In the genomic region with DNA sequence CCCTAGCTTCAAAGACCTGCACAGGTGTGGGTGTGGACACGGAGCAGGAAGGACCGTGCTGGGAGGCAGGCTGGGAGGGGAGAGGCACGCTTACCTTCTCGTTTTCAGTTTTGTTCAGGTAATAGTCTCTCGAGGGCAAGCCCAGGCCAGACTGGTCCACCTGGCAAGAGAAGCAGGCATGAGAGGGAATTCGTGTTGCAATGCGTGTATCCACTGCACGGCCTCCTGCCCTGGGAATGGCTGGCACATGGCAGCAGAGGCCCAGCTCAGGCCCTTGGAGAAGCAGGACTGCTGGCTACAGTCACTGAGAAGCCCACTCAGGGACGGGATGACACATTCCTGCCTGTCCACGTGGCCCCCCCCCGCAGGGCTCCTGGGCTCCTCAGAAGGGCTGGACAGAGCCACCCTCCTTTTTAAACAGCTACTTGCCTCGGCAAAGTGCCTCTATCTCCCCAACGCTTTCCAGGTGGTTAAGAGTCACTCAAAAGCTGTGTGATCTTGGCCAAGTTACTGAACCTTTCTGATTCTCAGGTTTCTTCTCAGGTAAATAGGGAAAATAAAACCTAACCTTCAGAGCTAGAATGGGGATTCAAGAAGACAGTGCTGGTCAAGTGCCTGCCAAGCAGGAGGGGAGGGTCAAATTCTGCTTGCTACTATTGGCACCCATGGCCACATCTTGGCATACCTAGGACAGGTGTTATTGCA, we compare ENCODE assay signal across 13 cellular contexts. TPM values are rescaled to one million over a fixed set of nuclear protein-coding genes. Genes with fewer than 3 reads are reported as not detected.
DNase-seq lines count a peak whose midpoint lies in the region; ATAC-seq, FAIRE-seq and TF ChIP-seq lines count a peak whose summit lies in the region.
"Had no signal": no experiment of that assay in that cellular context is flagged by ENCODE, and none has a peak within 500 bp of the region (broad histone marks: within the 10 kb centered on the region; RNA-seq: fewer than 3 reads in every experiment).

No MANE protein-coding gene starts in this region.

- no peaks in the 10 kb centered on the region for H3K9me3 ChIP-seq in HepG2 (ENCODE audit: low read length)
- H3K9me3 ChIP-seq in vagina = no peaks in the 10 kb centered on the region
- H3K9me3 ChIP-seq: left ventricle myocardium inferior, thyroid gland had no signal

- BruUV-seq in HepG2 (replicated peaks; lab: Mats Ljungman, UMichigan) = no TSS peak

- TF ChIP-seq POLR2A in HepG2 (IDR thresholded peaks at IDR 0.05; ENCODE audit: insufficient read depth in 1 of 2, low read depth in 2 of 2, low read length in 2 of 2) (no peak), vagina (IDR thresholded peaks at IDR 0.05) (no peak)

- peak overlapping the region; percentile 77 for H3K27ac Mint-ChIP-seq in activated naive CD4-positive, alpha-beta T cell treated with anti-CD3 and anti-CD28 coated beads, Interleukin-2, amount 50 U/mL, for 24 hours
- peak overlapping the region; percentile 80 for H3K27ac Mint-ChIP-seq in activated naive CD8-positive, alpha-beta T cell treated with anti-CD3 and anti-CD28 coated beads, Interleukin-2, amount 50 U/mL, for 24 hours
- H3K27ac Mint-ChIP-seq: WTC11 had no signal

- TF ChIP-seq RAD21 in HepG2 (CRISPR knock-in tag; IDR thresholded peaks at IDR 0.05) = no peak

- no peaks in the 10 kb centered on the region for H3K27me3 ChIP-seq in HepG2 (ENCODE audit: control insufficient read depth in 1 of 2, insufficient read depth in 2 of 2, low read length in 2 of 2)
- no peaks in the 10 kb centered on the region for H3K27me3 ChIP-seq in vagina
- H3K27me3 ChIP-seq: thyroid gland had no signal

- no peaks in the 10 kb centered on the region for H3K27me3 Mint-ChIP-seq in activated naive CD4-positive, alpha-beta T cell treated with anti-CD3 and anti-CD28 coated beads, Interleukin-2, amount 50 U/mL, for 24 hours
- H3K27me3 Mint-ChIP-seq in activated naive CD8-positive, alpha-beta T cell treated with anti-CD3 and anti-CD28 coated beads, Interleukin-2, amount 50 U/mL, for 24 hours = no peaks in the 10 kb centered on the region

- H3K4me1 ChIP-seq in HepG2 (ENCODE audit: insufficient read depth, low read length) (peaks cover 18% of the 10 kb centered on the region), vagina (peaks cover 88% of the 10 kb centered on the region)

- H3K27ac ChIP-seq in HepG2 (ENCODE audit: extremely low read length, insufficient read depth, low read length) (no peak overlapping the region), vagina (peak overlapping the region; percentile 89)
- H3K27ac ChIP-seq: thyroid gland had no signal

- no peak overlapping the region for H3K4me3 Mint-ChIP-seq in activated naive CD4-positive, alpha-beta T cell treated with anti-CD3 and anti-CD28 coated beads, Interleukin-2, amount 50 U/mL, for 24 hours
- peak overlapping the region; percentile 1 for H3K4me3 Mint-ChIP-seq in activated naive CD8-positive, alpha-beta T cell treated with anti-CD3 and anti-CD28 coated beads, Interleukin-2, amount 50 U/mL, for 24 hours
- H3K4me3 Mint-ChIP-seq: WTC11 had no signal

- no peak overlapping the region for H2AFZ ChIP-seq in HepG2 (ENCODE audit: low read length)

- CTCF ChIA-PET in HepG2 (lab: Yijun Ruan, JAX; ENCODE audit: low intra/inter-chr PET ratio, low total read pairs) = interaction anchor here (3.9 kb wide), 1 partner anchor 111 kb away, joined by 52 read pairs; no protein-coding TSS in a partner anchor

- H4K20me1 ChIP-seq in HepG2 (ENCODE audit: insufficient read depth, low read length) = no peaks in the 10 kb centered on the region

- H3K4me1 Mint-ChIP-seq in activated naive CD4-positive, alpha-beta T cell treated with anti-CD3 and anti-CD28 coated beads, Interleukin-2, amount 50 U/mL, for 24 hours = peaks cover 50% of the 10 kb centered on the region
- H3K4me1 Mint-ChIP-seq in activated naive CD8-positive, alpha-beta T cell treated with anti-CD3 and anti-CD28 coated beads, Interleukin-2, amount 50 U/mL, for 24 hours = peaks cover 81% of the 10 kb centered on the region

- 95% methylated on average over 10 of the region's 13 CpGs for WGBS in HepG2 (ENCODE audit: low lambda C conversion rate)

- DNase-seq in activated naive CD4-positive, alpha-beta T cell treated with anti-CD3 and anti-CD28 coated beads, Interleukin-2, amount 50 U/mL, for 16 hours = no peak
- no peak for DNase-seq in activated naive CD8-positive, alpha-beta T cell treated with anti-CD3 and anti-CD28 coated beads, Interleukin-2, amount 50 U/mL, for 24 hours
- no peak for DNase-seq in HepG2 (ENCODE audit: low spot score)
- no peak for DNase-seq in vagina (ENCODE audit: extremely low spot score in 2 of 2)
- no peak for DNase-seq in NCI-H446 (lab: John Stamatoyannopoulos, UW)
- DNase-seq: dermis blood vessel endothelial cell, left ventricle myocardium inferior, NCI-H187 treated with DMSO at 0.1 percent for 48 hours, thyroid gland had no signal

- H3K36me3 Mint-ChIP-seq in activated naive CD4-positive, alpha-beta T cell treated with anti-CD3 and anti-CD28 coated beads, Interleukin-2, amount 50 U/mL, for 24 hours = peaks cover 20% of the 10 kb centered on the region
- H3K36me3 Mint-ChIP-seq in activated naive CD8-positive, alpha-beta T cell treated with anti-CD3 and anti-CD28 coated beads, Interleukin-2, amount 50 U/mL, for 24 hours (ENCODE audit: low read depth) = peaks cover 65% of the 10 kb centered on the region

- H3K9me3 Mint-ChIP-seq in activated naive CD4-positive, alpha-beta T cell treated with anti-CD3 and anti-CD28 coated beads, Interleukin-2, amount 50 U/mL, for 24 hours = no peaks in the 10 kb centered on the region
- no peaks in the 10 kb centered on the region for H3K9me3 Mint-ChIP-seq in activated naive CD8-positive, alpha-beta T cell treated with anti-CD3 and anti-CD28 coated beads, Interleukin-2, amount 50 U/mL, for 24 hours
- H3K9me3 Mint-ChIP-seq: WTC11 had no signal

- FAIRE-seq in HepG2 (lab: Jason Lieb, UNC) = no peak

- in situ Hi-C loops in HepG2 (cut with HindIII; ENCODE audit: extremely low pct_ligation_motif_present, low pct_unique_long_range_greater_than_20kb) = loop anchor here (5.0 kb wide), 1 partner anchor 110 kb away; no protein-coding TSS in a partner anchor

- no peak overlapping the region for H3K4me2 ChIP-seq in HepG2 (ENCODE audit: low read depth, low read length)

- H3K36me3 ChIP-seq in HepG2 (replicated peaks in 1 of 2; ENCODE audit: control insufficient read depth in 1 of 2, insufficient read depth in 2 of 2, low read length in 2 of 2) (peaks cover 6 to 11% of the 10 kb centered on the region in 2 experiments; a peak in 2 of 5 replicates), vagina (peaks cover 0 to 53% of the 10 kb centered on the region in 2 donors)

- no peaks in the 10 kb centered on the region for H3K79me2 ChIP-seq in HepG2 (ENCODE audit: insufficient read depth, low read length)

- TF ChIP-seq EP300 in HepG2 (IDR thresholded peaks at IDR 0.05; ENCODE audit: low read depth in 2 of 2, low read length in 2 of 2) = no peak
- TF ChIP-seq EP300 in HepG2 (CRISPR knock-in tag; IDR thresholded peaks at IDR 0.05; ENCODE audit: borderline replicate concordance) = no peak

- H3K4me3 ChIP-seq in HepG2 (replicated peaks in 1 of 3; ENCODE audit: insufficient read depth in 1 of 3, low read depth in 2 of 3, low read length in 3 of 3) (no peak overlapping the region), vagina (no peak overlapping the region)
- H3K4me3 ChIP-seq: left ventricle myocardium inferior, thyroid gland had no signal

- POLR2A ChIA-PET in HepG2 (lab: Yijun Ruan, JAX) = no interaction called here

- intact Hi-C loops in HepG2 (cut with micrococcal nuclease; ENCODE audit: unreplicated experiment) (no loop called here), vagina (cut with DNase I) (no loop called here)

- no peak overlapping the region for H3K9ac ChIP-seq in HepG2 (ENCODE audit: insufficient read depth, low read depth, low read length)

- no peak for TF ChIP-seq CTCF in HepG2 (CRISPR knock-in tag; IDR thresholded peaks at IDR 0.05)
- TF ChIP-seq CTCF in vagina (IDR thresholded peaks at IDR 0.05) = no peak

- no peak for ATAC-seq in activated naive CD8-positive, alpha-beta T cell treated with anti-CD3 and anti-CD28 coated beads, Interleukin-2, amount 50 U/mL, for 24 hours
- no peak for ATAC-seq in HepG2
- no peak for ATAC-seq in GM18511 (IDR thresholded peaks at IDR 0.05; ENCODE audit: unreplicated experiment)
- no peak for ATAC-seq in GM18861 (IDR thresholded peaks at IDR 0.05; ENCODE audit: unreplicated experiment)
- ATAC-seq: WTC11 had no signal

TF ChIP-seq in HepG2, 621 proteins besides CTCF, POLR2A, EP300 and RAD21:
- TF ChIP-seq ZNF768 (CRISPR knock-in tag; IDR thresholded peaks at IDR 0.05) = peak; percentile 75
- no peak for TF ChIP-seq ZNF564 (CRISPR knock-in tag; IDR thresholded peaks at IDR 0.05)

RNA-seq across cellular contexts. Expression of a gene that starts 32.7 kb away (rescaled TPM):
- 11.1 and 21.2 TPM in 2 replicates for total RNA-seq in HepG2 (2016; rRNA removed; fragmentation: Illumina TruSeq; extraction: Trizol)
- total RNA-seq in HepG2 (2016; cell fraction: cytosol; rRNA removed; fragmentation: Illumina TruSeq; extraction: Trizol; ENCODE audit: low read depth) = 3.1 and 4.6 TPM in 2 replicates
- total RNA-seq in HepG2 (2016; cell fraction: insoluble cytoplasmic fraction; rRNA removed; fragmentation: Illumina TruSeq; extraction: Trizol) = 8.0 and 21.1 TPM in 2 replicates
- total RNA-seq in HepG2 (2016; cell fraction: membrane; rRNA removed; fragmentation: Illumina TruSeq; extraction: Trizol) = 5.2 and 6.6 TPM in 2 replicates
- total RNA-seq in HepG2 (2016; cell fraction: nucleus; rRNA removed; fragmentation: Illumina TruSeq; extraction: Trizol) = 18.9 and 25.8 TPM in 2 replicates
- 13.5 and 17.0 TPM in 2 replicates for polyA plus RNA-seq in HepG2 (2011; rRNA removed)
- polyA plus RNA-seq in HepG2 (2011; cell fraction: cytosol; rRNA removed) = 7.9 and 8.8 TPM in 2 replicates
- 20.3 and 20.8 TPM in 2 replicates for polyA plus RNA-seq in HepG2 (2011; cell fraction: nucleus; rRNA removed)
- polyA plus RNA-seq in HepG2 (2012) = 23.5 and 24.3 TPM in 2 replicates
- polyA plus RNA-seq in HepG2 (2016; cell fraction: cytosol; fragmentation: Illumina TruSeq; extraction: Trizol; ENCODE audit: low read depth) = 1.8 TPM in 2 replicates
- polyA plus RNA-seq in HepG2 (2016; cell fraction: insoluble cytoplasmic fraction; fragmentation: Illumina TruSeq; extraction: Trizol; ENCODE audit: low read depth) = 8.3 and 10.9 TPM in 2 replicates
- polyA plus RNA-seq in HepG2 (2016; cell fraction: membrane; fragmentation: Illumina TruSeq; extraction: Trizol; ENCODE audit: low read depth) = 2.8 and 3.4 TPM in 2 replicates
- 36.4 and 38.3 TPM in 2 replicates for polyA plus RNA-seq in HepG2 (2016; cell fraction: nucleus; fragmentation: Illumina TruSeq; extraction: Trizol; ENCODE audit: insufficient read depth, low read depth)
- polyA minus RNA-seq in HepG2 (2011; rRNA and poly(A)+ RNA removed; ENCODE audit: low replicate concordance) = 34.0 and 41.6 TPM in 2 replicates
- 9.9 and 11.8 TPM in 2 replicates for polyA minus RNA-seq in HepG2 (2011; cell fraction: cytosol; rRNA and poly(A)+ RNA removed)
- 11.3 and 11.4 TPM in 2 replicates for polyA minus RNA-seq in HepG2 (2011; cell fraction: nucleus; rRNA and poly(A)+ RNA removed)
- total RNA-seq in vagina = 93.8 TPM
